In the genomic region with DNA sequence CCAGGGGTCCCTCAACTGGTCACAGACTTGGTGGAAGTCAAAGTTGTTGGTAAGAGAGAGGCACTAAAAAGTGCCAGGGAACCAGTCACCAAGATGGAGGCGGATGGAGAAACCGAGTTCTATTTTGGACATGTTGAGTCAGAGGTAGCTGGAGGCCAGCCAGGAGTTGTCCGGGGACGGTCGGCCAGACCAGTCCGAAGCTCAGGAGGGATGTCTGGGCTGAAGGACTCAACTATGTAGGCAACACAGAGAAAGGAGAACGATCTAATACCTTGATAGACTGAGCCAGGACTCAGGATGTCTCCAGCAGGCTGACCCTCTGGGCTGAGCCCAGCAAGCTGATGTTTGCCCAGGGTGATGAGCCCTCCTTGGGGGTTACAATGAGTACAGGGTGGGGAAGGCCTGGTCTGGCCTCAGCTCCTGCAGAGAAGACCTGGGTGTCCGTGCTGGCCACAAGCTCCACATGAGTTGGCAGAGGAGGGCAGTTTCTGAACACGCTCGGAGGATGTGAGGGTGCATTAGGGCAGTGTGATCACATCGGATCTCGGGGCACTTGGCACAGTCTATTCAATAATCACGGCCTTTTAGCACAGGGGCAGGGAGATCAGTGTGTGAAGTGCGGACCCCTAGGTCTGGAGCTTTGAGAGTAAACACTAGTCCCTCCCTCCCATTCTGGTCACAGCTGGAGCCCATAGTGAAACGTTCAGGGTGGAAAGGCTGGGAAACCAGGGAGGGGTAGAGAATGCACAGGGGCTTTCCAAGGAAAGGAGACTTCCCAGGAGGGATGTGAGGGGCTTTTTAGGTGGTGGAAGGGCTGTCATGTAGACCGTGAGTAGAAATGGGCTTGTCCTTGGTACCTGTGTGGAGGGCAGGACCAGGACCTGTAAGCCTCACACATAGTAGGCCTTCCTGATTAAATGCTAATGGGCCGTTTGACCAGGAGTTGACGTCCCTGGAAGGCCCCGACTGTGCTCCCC, we compare ENCODE assay signal across 12 cellular contexts.
A peak's percentile ranks its signal among the peaks of the same experiment; 100 is the strongest.
DNase-seq lines count a peak whose midpoint lies in the region; ATAC-seq and TF ChIP-seq lines count a peak whose summit lies in the region.
"Had no signal": no experiment of that assay in that cellular context is flagged by ENCODE, and none has a peak within 500 bp of the region (broad histone marks: within the 10 kb centered on the region; RNA-seq: fewer than 3 reads in every experiment).

No MANE protein-coding gene starts in this region.

- CTCF ChIA-PET in MCF 10A (lab: Yijun Ruan, JAX) = interaction anchor here (0.5 to 1.3 kb wide), 4 partner anchors 8 to 1211 kb away, joined by 3 to 5 read pairs (median 3); no protein-coding TSS in a partner anchor

- H3K4me1 ChIP-seq in transverse colon = peaks cover 23 to 30% (median 27%) of the 10 kb centered on the region in 4 donors

- H3K4me3 Mint-ChIP-seq in MCF 10A (ENCODE audit: unreplicated experiment) = no peak overlapping the region
- no peak overlapping the region for H3K4me3 Mint-ChIP-seq in activated T-helper 2 cell treated with anti-CD3 and anti-CD28 coated beads, Interferon-gamma antibody, Interleukin-2, Interleukin-4, amounts not matched to agents 10 μg/mL and 5 μg/mL and 100 μg/mL, durations not matched to agents 14 hours and 24 hours and 36 hours (ENCODE audit: low read depth)
- H3K4me3 Mint-ChIP-seq: activated B cell treated with CpG ODN at 0.5 μM for 24 hours, nephron had no signal

- TF ChIP-seq EP300 in transverse colon (IDR thresholded peaks at IDR 0.05; ENCODE audit: low read depth) = no peak

- no peaks in the 10 kb centered on the region for H3K27me3 ChIP-seq in transverse colon

- POLR2A ChIA-PET in MCF 10A (lab: Yijun Ruan, JAX) = interaction anchor here (0.9 kb wide), 1 partner anchor 14 kb away, joined by 4 read pairs; no protein-coding TSS in a partner anchor

- TF ChIP-seq POLR2A in transverse colon (IDR thresholded peaks at IDR 0.05) = no peak

- in situ Hi-C loops in transverse colon (cut with MboI; ENCODE audit: low pct_ligation_motif_present in 1 of 4, low pct_unique_long_range_greater_than_20kb in 1 of 4, low sequenced_read_pairs in 3 of 4) = loop anchor here in 2 of 4 donors (25.0 kb wide), 2 partner anchors 138 to 663 kb away; a partner anchor contains a TSS

- no peak overlapping the region for H3K27ac ChIP-seq in transverse colon

- H3K36me3 Mint-ChIP-seq in MCF 10A (ENCODE audit: insufficient read depth, unreplicated experiment) = peaks cover 9% of the 10 kb centered on the region
- H3K36me3 Mint-ChIP-seq in activated T-helper 2 cell treated with anti-CD3 and anti-CD28 coated beads, Interferon-gamma antibody, Interleukin-2, Interleukin-4, amounts not matched to agents 10 μg/mL and 5 μg/mL and 100 μg/mL, durations not matched to agents 14 hours and 24 hours and 36 hours (ENCODE audit: low read depth) = no peaks in the 10 kb centered on the region

- intact Hi-C loops in MCF 10A (cut with micrococcal nuclease) (no loop called here), transverse colon (cut with DNase I; ENCODE audit: low total_unique reads) (loop anchor here (10.0 kb wide), 1 partner anchor 135 kb away; a partner anchor contains a TSS)
- intact Hi-C loops in activated T-helper 2 cell treated with anti-CD3 and anti-CD28 coated beads, Interferon-gamma antibody, Interleukin-2, Interleukin-4, amounts not matched to agents 10 μg/mL and 5 μg/mL and 100 μg/mL, durations not matched to agents 14 hours and 24 hours and 36 hours (cut with micrococcal nuclease) = loop anchor here (5.0 kb wide), 1 partner anchor 668 kb away; no protein-coding TSS in a partner anchor

- ATAC-seq in esophagus mucosa = no peak
- no peak for ATAC-seq in HG02973 (IDR thresholded peaks at IDR 0.05; ENCODE audit: unreplicated experiment)

- peak; percentile 7 for DNase-seq in activated CD8-positive, alpha-beta memory T cell treated with anti-CD3 and anti-CD28 coated beads, Interleukin-2, amount 50 U/mL, for 4 hours
- no peak for DNase-seq in activated CD8-positive, alpha-beta memory T cell treated with anti-CD3 and anti-CD28 coated beads for 24 hours
- DNase-seq in MCF 10A (ENCODE audit: unreplicated experiment) = peak; percentile 92
- DNase-seq in inferior parietal cortex (ENCODE audit: extremely low spot score) = peak; percentile 36
- DNase-seq in transverse colon = peak; percentile 45
- no peak for DNase-seq in activated T-helper 2 cell treated with anti-CD3 and anti-CD28 coated beads, Interferon-gamma antibody, Interleukin-2, Interleukin-4, amounts not matched to agents 10 μg/mL and 5 μg/mL and 100 μg/mL, durations not matched to agents 14 hours and 24 hours and 36 hours (ENCODE audit: low spot score)
- DNase-seq: activated B cell treated with CpG ODN at 0.5 μM for 24 hours, AML-193, NCI-H1436 had no signal

- peak overlapping the region; percentile 62 for H3K27ac Mint-ChIP-seq in MCF 10A (ENCODE audit: low read depth, unreplicated experiment)
- H3K27ac Mint-ChIP-seq in activated T-helper 2 cell treated with anti-CD3 and anti-CD28 coated beads, Interferon-gamma antibody, Interleukin-2, Interleukin-4, amounts not matched to agents 10 μg/mL and 5 μg/mL and 100 μg/mL, durations not matched to agents 14 hours and 24 hours and 36 hours = no peak overlapping the region
- H3K27ac Mint-ChIP-seq: activated B cell treated with CpG ODN at 0.5 μM for 24 hours, nephron had no signal

- H3K36me3 ChIP-seq in transverse colon = no peaks in the 10 kb centered on the region

- H3K27me3 Mint-ChIP-seq in MCF 10A (ENCODE audit: insufficient read depth, unreplicated experiment) = no peaks in the 10 kb centered on the region
- no peaks in the 10 kb centered on the region for H3K27me3 Mint-ChIP-seq in activated T-helper 2 cell treated with anti-CD3 and anti-CD28 coated beads, Interferon-gamma antibody, Interleukin-2, Interleukin-4, amounts not matched to agents 10 μg/mL and 5 μg/mL and 100 μg/mL, durations not matched to agents 14 hours and 24 hours and 36 hours (ENCODE audit: low read depth)
- H3K27me3 Mint-ChIP-seq: activated B cell treated with CpG ODN at 0.5 μM for 24 hours had no signal

- H3K4me1 Mint-ChIP-seq in MCF 10A (ENCODE audit: insufficient read depth, unreplicated experiment) = peaks cover 44% of the 10 kb centered on the region
- H3K4me1 Mint-ChIP-seq in activated T-helper 2 cell treated with anti-CD3 and anti-CD28 coated beads, Interferon-gamma antibody, Interleukin-2, Interleukin-4, amounts not matched to agents 10 μg/mL and 5 μg/mL and 100 μg/mL, durations not matched to agents 14 hours and 24 hours and 36 hours (ENCODE audit: low read depth) = no peaks in the 10 kb centered on the region

- WGBS in transverse colon (ENCODE audit: low coverage in 1 of 2), 2 donors = 73 to 80% methylated on average over 6 to 19 of the region's 19 CpGs

- no peak overlapping the region for H3K4me3 ChIP-seq in transverse colon

- H3K9me3 ChIP-seq in transverse colon = no peaks in the 10 kb centered on the region

- no TSS peak for BruUV-seq in MCF 10A (replicated peaks; lab: Mats Ljungman, UMichigan)

- no peaks in the 10 kb centered on the region for H3K9me3 Mint-ChIP-seq in MCF 10A (ENCODE audit: unreplicated experiment)
- H3K9me3 Mint-ChIP-seq in activated T-helper 2 cell treated with anti-CD3 and anti-CD28 coated beads, Interferon-gamma antibody, Interleukin-2, Interleukin-4, amounts not matched to agents 10 μg/mL and 5 μg/mL and 100 μg/mL, durations not matched to agents 14 hours and 24 hours and 36 hours = no peaks in the 10 kb centered on the region
- H3K9me3 Mint-ChIP-seq: activated B cell treated with CpG ODN at 0.5 μM for 24 hours, nephron had no signal

- TF ChIP-seq CTCF in MCF 10A (IDR thresholded peaks at IDR 0.05; ENCODE audit: unreplicated experiment) (no peak), transverse colon (IDR thresholded peaks at IDR 0.05) (no peak)

Comparison
In these comparisons a context has a peak if more than half of its experiments do, and no peak if none do; other contexts are left out.
1. DNase-seq: peak in activated CD8-positive, alpha-beta memory T cell treated with anti-CD3 and anti-CD28 coated beads, Interleukin-2, amount 50 U/mL, for 4 hours (single experiment), MCF 10A (single experiment), inferior parietal cortex (single experiment) and transverse colon (single experiment); none in activated CD8-positive, alpha-beta memory T cell treated with anti-CD3 and anti-CD28 coated beads for 24 hours (single experiment) and activated T-helper 2 cell treated with anti-CD3 and anti-CD28 coated beads, Interferon-gamma antibody, Interleukin-2, Interleukin-4, amounts not matched to agents 10 μg/mL and 5 μg/mL and 100 μg/mL, durations not matched to agents 14 hours and 24 hours and 36 hours (single experiment).